8 cellular contexts compared by ENCODE assay signal in genomic region chr15:76932090-76932966, GRCh38. TPM values are rescaled to one million over a fixed set of nuclear protein-coding genes. Genes with fewer than 3 reads are reported as not detected.
A peak's percentile ranks its signal among the peaks of the same experiment; 100 is the strongest.
DNase-seq lines count a peak whose midpoint lies in the region; ATAC-seq, FAIRE-seq and TF ChIP-seq lines count a peak whose summit lies in the region.

No MANE protein-coding gene starts in this region.

- 26% methylated on average over 13 of the region's 20 CpGs for WGBS in A549 (ENCODE audit: missing lambda C conversion rate)

- no peaks in the 10 kb centered on the region for H3K9me3 Mint-ChIP-seq in osteocyte (ENCODE audit: unreplicated experiment)

- peak; percentile 89 for FAIRE-seq in A549 (lab: Jason Lieb, UNC)

- DNase-seq in A549 (ENCODE audit: low read depth in 1 of 2, low spot score in 1 of 2) = peak; percentile 8 to 23
- DNase-seq in SK-N-MC (ENCODE audit: low read depth, low spot score) = no peak
- peak; percentile 7 for DNase-seq in epithelial cell of esophagus (ENCODE audit: low read depth)
- DNase-seq in osteocyte (ENCODE audit: extremely low spot score, unreplicated experiment) = no peak
- no peak for DNase-seq in NCI-H2107 (lab: John Stamatoyannopoulos, UW)
- no peak for DNase-seq in NCI-H2081 treated with DMSO at 0.1 percent for 48 hours (lab: John Stamatoyannopoulos, UW)
- no peak for DNase-seq in NCI-H2196 treated with DMSO at 0.1 percent for 48 hours (lab: John Stamatoyannopoulos, UW; ENCODE audit: unreplicated experiment)

- CTCF ChIA-PET in A549 (lab: Yijun Ruan, JAX) = interaction anchor here (0.6 to 2.1 kb wide), 4 partner anchors 9 to 28 kb away, joined by 3 to 5 read pairs (median 3); no protein-coding TSS in a partner anchor

- peak overlapping the region; percentile 82 for H3K4me3 Mint-ChIP-seq in osteocyte (ENCODE audit: unreplicated experiment)

- peak overlapping the region; percentile 84 for H3K9ac ChIP-seq in SK-N-MC (ENCODE audit: insufficient read length)

- H3K9me3 ChIP-seq in A549 = no peaks in the 10 kb centered on the region
- no peaks in the 10 kb centered on the region for H3K9me3 ChIP-seq in SK-N-MC (ENCODE audit: low read depth, low read length)

- no peak for TF ChIP-seq RAD21 in A549 (conservative IDR thresholded peaks at IDR 0.05 in 1 of 2, IDR thresholded peaks at IDR 0.05 in 1 of 2)

- peaks cover 13% of the 10 kb centered on the region for H3K4me1 ChIP-seq in A549

- H3K27ac Mint-ChIP-seq in osteocyte (ENCODE audit: unreplicated experiment) = peak overlapping the region; percentile 75

- peak; percentile 4 to 56 for ATAC-seq in A549
- peak; percentile 19 for ATAC-seq in GM18511 (IDR thresholded peaks at IDR 0.05; ENCODE audit: unreplicated experiment)

- TF ChIP-seq CTCF in A549 (IDR thresholded peaks at IDR 0.05) (no peak), epithelial cell of esophagus (IDR thresholded peaks at IDR 0.05; ENCODE audit: insufficient read depth, low read depth, low read length, missing control alignments) (no peak), osteocyte (IDR thresholded peaks at IDR 0.05) (no peak)

- peaks cover 23% of the 10 kb centered on the region for H3K4me1 Mint-ChIP-seq in osteocyte (ENCODE audit: unreplicated experiment)

- H3K27ac ChIP-seq in A549 (peak overlapping the region; percentile 85 to 92), SK-N-MC (no peak overlapping the region)

- peaks cover 21% of the 10 kb centered on the region for H3K36me3 Mint-ChIP-seq in osteocyte (ENCODE audit: unreplicated experiment)

- POLR2A ChIA-PET in A549 (lab: Yijun Ruan, JAX) = interaction anchor here (1.1 to 2.2 kb wide), 6 partner anchors 9 to 619 kb away, joined by 3 to 19 read pairs (median 7); no protein-coding TSS in a partner anchor

- H3K27me3 Mint-ChIP-seq in osteocyte (ENCODE audit: unreplicated experiment) = peaks cover 18% of the 10 kb centered on the region

- no peak for TF ChIP-seq EP300 in A549 (IDR thresholded peaks at IDR 0.05)

- H3K4me2 ChIP-seq in A549 = peak overlapping the region; percentile 86

- H3K4me3 ChIP-seq in A549 (peak overlapping the region; percentile 87), SK-N-MC (peak overlapping the region; percentile 89), epithelial cell of esophagus (ENCODE audit: low read length) (peak overlapping the region; percentile 77)

- peaks cover 37% of the 10 kb centered on the region for H3K36me3 ChIP-seq in SK-N-MC (ENCODE audit: insufficient read depth, low read length)

- no peak for TF ChIP-seq POLR2A in A549 (IDR thresholded peaks at IDR 0.05; ENCODE audit: low read length)

TF ChIP-seq in A549, 52 proteins besides CTCF, POLR2A, EP300 and RAD21:
- TF ChIP-seq RARB (CRISPR knock-in tag; IDR thresholded peaks at IDR 0.05) (no peak), BHLHE40 (IDR thresholded peaks at IDR 0.05; ENCODE audit: low read depth, low read length) (no peak), HES2 (IDR thresholded peaks at IDR 0.05) (no peak), HOXB13 (CRISPR knock-in tag; IDR thresholded peaks at IDR 0.05; ENCODE audit: low read depth) (no peak), CHD4 (IDR thresholded peaks at IDR 0.05; ENCODE audit: borderline replicate concordance) (no peak), SREBF2 (IDR thresholded peaks at IDR 0.05) (no peak), FOXS1 (CRISPR knock-in tag; IDR thresholded peaks at IDR 0.05) (no peak), CBX2 (IDR thresholded peaks at IDR 0.05; ENCODE audit: borderline replicate concordance, low read depth) (no peak), RNF2 (IDR thresholded peaks at IDR 0.05; ENCODE audit: borderline replicate concordance, low read depth) (no peak), ZC3H11A (IDR thresholded peaks at IDR 0.05) (no peak), CHD2 (IDR thresholded peaks at IDR 0.05; ENCODE audit: low read length, partially characterized antibody) (no peak), SMC3 (IDR thresholded peaks at IDR 0.05) (no peak), KDM1A (IDR thresholded peaks at IDR 0.05; ENCODE audit: low read depth) (no peak), MYC (IDR thresholded peaks at IDR 0.05; ENCODE audit: borderline replicate concordance, low read length) (no peak), RCOR1 (IDR thresholded peaks at IDR 0.05; ENCODE audit: low read depth, low read length) (no peak), TP53 (CRISPR knock-in tag; IDR thresholded peaks at IDR 0.05) (no peak), PHF8 (IDR thresholded peaks at IDR 0.05; ENCODE audit: borderline replicate concordance, low read depth) (no peak), PBX3 (IDR thresholded peaks at IDR 0.05) (no peak)
- TF ChIP-seq, protein P1, sequence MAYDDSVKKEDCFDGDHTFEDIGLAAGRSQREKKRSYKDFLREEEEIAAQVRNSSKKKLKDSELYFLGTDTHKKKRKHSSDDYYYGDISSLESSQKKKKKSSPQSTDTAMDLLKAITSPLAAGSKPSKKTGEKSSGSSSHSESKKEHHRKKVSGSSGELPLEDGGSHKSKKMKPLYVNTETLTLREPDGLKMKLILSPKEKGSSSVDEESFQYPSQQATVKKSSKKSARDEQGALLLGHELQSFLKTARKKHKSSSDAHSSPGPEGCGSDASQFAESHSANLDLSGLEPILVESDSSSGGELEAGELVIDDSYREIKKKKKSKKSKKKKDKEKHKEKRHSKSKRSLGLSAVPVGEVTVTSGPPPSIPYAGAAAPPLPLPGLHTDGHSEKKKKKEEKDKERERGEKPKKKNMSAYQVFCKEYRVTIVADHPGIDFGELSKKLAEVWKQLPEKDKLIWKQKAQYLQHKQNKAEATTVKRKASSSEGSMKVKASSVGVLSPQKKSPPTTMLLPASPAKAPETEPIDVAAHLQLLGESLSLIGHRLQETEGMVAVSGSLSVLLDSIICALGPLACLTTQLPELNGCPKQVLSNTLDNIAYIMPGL (CRISPR knock-in tag; IDR thresholded peaks at IDR 0.05; ENCODE audit: borderline replicate concordance) = no peak
- TF ChIP-seq, protein P2, sequence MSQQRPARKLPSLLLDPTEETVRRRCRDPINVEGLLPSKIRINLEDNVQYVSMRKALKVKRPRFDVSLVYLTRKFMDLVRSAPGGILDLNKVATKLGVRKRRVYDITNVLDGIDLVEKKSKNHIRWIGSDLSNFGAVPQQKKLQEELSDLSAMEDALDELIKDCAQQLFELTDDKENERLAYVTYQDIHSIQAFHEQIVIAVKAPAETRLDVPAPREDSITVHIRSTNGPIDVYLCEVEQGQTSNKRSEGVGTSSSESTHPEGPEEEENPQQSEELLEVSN (IDR thresholded peaks at IDR 0.05; ENCODE audit: borderline replicate concordance, low read depth) = no peak

RNA-seq across cellular contexts. Expression of gene RCN2, which starts 0.8 kb away (rescaled TPM):
- 102 and 152 TPM in 2 replicates for polyA plus RNA-seq in A549 (2011; rRNA removed)
- 43.8 and 52.6 TPM in 2 replicates for polyA plus RNA-seq in A549 (2012; cell fraction: cytosol; rRNA removed)
- polyA plus RNA-seq in A549 (2012; cell fraction: nucleus; rRNA removed) = 15.3 and 16.0 TPM in 2 replicates
- 78.6 to 81.3 TPM (median 81.1 TPM) in 3 replicates for polyA plus RNA-seq in A549 (2017; fragmentation: RNase III; extraction: RNeasy Plus Mini Kit Qiagen cat#74134 plus additional on column Dnase treatment)
- polyA minus RNA-seq in A549 (2011; rRNA and poly(A)+ RNA removed) = 9.0 and 10.3 TPM in 2 replicates
- 81.3 and 82.2 TPM in 2 replicates for total RNA-seq in osteocyte

RNA-seq across cellular contexts. Expression of gene SCAPER, which starts 27.2 kb away (rescaled TPM):
- polyA plus RNA-seq in A549 (2011; rRNA removed) (4.9 and 7.6 TPM in 2 replicates), A549 (2017; fragmentation: RNase III; extraction: RNeasy Plus Mini Kit Qiagen cat#74134 plus additional on column Dnase treatment) (4.0 to 5.7 TPM (median 5.5 TPM) in 3 replicates)
- 1.3 and 1.6 TPM in 2 replicates for polyA plus RNA-seq in A549 (2012; cell fraction: cytosol; rRNA removed)
- 1.8 and 3.4 TPM in 2 replicates for polyA plus RNA-seq in A549 (2012; cell fraction: nucleus; rRNA removed)
- polyA minus RNA-seq in A549 (2011; rRNA and poly(A)+ RNA removed) = 4.4 and 4.9 TPM in 2 replicates
- total RNA-seq in osteocyte = 18.6 and 20.0 TPM in 2 replicates

Comparison
In these comparisons a context has a peak if more than half of its experiments do, and no peak if none do; other contexts are left out.
1. DNase-seq: peak in A549 (2 of 2) and epithelial cell of esophagus (single experiment); none in SK-N-MC (single experiment), osteocyte (single experiment), NCI-H2107 (single experiment), NCI-H2081 treated with DMSO at 0.1 percent for 48 hours (single experiment) and NCI-H2196 treated with DMSO at 0.1 percent for 48 hours (single experiment).
2. Peak in every context shown above with its lines, with median percentiles within 50 percentile points of each other: H3K4me3 ChIP-seq.